In the genomic region with DNA sequence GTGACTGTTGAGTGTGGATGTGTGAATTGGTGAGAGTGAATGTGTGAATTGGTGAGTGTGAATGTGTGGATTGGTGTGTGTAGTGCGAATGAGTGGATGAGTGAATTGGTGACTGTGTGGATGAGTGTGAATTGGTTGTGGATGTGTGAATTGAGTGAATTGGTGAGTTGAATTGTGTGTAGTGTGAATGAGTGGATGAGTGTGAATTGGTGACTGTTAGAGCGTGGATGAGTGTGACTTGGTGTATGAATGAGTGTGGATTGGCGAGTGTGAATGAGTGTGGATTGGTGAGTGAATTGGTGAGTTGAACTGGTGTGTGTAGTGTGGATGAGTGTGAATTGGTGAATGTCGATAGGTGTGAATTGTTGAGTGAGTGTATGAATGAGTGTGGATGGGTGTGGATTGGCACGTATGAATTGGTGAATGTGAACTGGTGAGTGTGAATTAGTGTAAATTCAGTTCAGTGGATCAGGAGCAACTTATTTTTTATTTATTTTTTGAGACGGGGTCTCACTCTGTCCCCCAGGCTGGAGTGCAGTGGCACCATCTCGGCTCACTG, we compare ENCODE assay signal across 30 cellular contexts. TPM values are rescaled to one million over a fixed set of nuclear protein-coding genes. Genes with fewer than 3 reads are reported as not detected.
"Had no signal": no experiment of that assay in that cellular context is flagged by ENCODE, and none has a peak within 500 bp of the region (broad histone marks: within the 10 kb centered on the region; RNA-seq: fewer than 3 reads in every experiment).

No MANE protein-coding gene starts in this region.

- ATAC-seq: activated naive CD4-positive, alpha-beta T cell treated with anti-CD3 and anti-CD28 coated beads, Interleukin-2, amount 50 U/mL, for 72 hours; activated T-cell treated with anti-CD3 and anti-CD28 coated beads, Interleukin-2, amount 50 U/mL, for 4 hours had no signal

- H3K27ac ChIP-seq: adrenal gland, VCaP had no signal

- H3K36me3 ChIP-seq: adrenal gland had no signal

- DNase-seq: activated B cell treated with CpG ODN at 0.5 μM for 24 hours; activated CD4-positive, alpha-beta memory T cell treated with anti-CD3 and anti-CD28 coated beads for 36 hours; activated CD4-positive, alpha-beta T cell treated with anti-CD3 and anti-CD28 coated beads for 4 hours; activated CD4-positive, alpha-beta T cell treated with anti-CD3 and anti-CD28 coated beads, Interleukin-2, amount 50 U/mL, for 1 hour; activated CD4-positive, CD25-positive, alpha-beta regulatory T cell treated with anti-CD3 and anti-CD28 coated beads, Interleukin-2, amount 50 U/mL, for 72 hours; activated CD8-positive, alpha-beta memory T cell treated with anti-CD3 and anti-CD28 coated beads, Interleukin-2, amount 50 U/mL, for 4 hours; activated gamma-delta T cell treated with Interleukin-2 at 50 U/mL for 16 hours; activated naive CD4-positive, alpha-beta T cell treated with anti-CD3 and anti-CD28 coated beads for 36 hours; activated T-cell treated with anti-CD3 and anti-CD28 coated beads for 4 hours; activated T-cell treated with anti-CD3 and anti-CD28 coated beads, Interleukin-2, amount 50 U/mL, for 4 hours; adrenal gland; caudate nucleus; cerebellar nuclear complex; NCI-H1105; NCI-H1417 treated with DMSO at 0.1 percent for 48 hours; NCI-H1694; NCI-H1930; NCI-H345; NCI-H524 treated with DMSO at 0.1 percent for 48 hours; NK-92 treated with Interleukin-12 subunit alpha and Interleukin-12 subunit beta, amount 100 ng/mL, for 24 hours; OCI-M1; Right ventricle myocardium superior; SW 1271; T-helper 1 cell; T-helper 9 cell had no signal

- H3K4me3 ChIP-seq: adrenal gland had no signal

- H3K27me3 ChIP-seq: adrenal gland had no signal

- FAIRE-seq: bronchial epithelial cell had no signal

- H3K9me3 ChIP-seq: adrenal gland had no signal

RNA-seq across cellular contexts. Expression of gene MXRA8, which starts 9.0 kb away (rescaled TPM):
- total RNA-seq: MCF 10A, NCI-H460 had no signal

RNA-seq across cellular contexts. Expression of gene TAS1R3, which starts 36.2 kb away (rescaled TPM):
- total RNA-seq: MCF 10A had no signal
